ENCODE assay signal across 8 cellular contexts in genomic region chr1:156055343-156055645, GRCh38. TPM values are rescaled to one million over a fixed set of nuclear protein-coding genes. Genes with fewer than 3 reads are reported as not detected.
DNase-seq lines count a peak whose midpoint lies in the region; ATAC-seq and TF ChIP-seq lines count a peak whose summit lies in the region.

No MANE protein-coding gene starts in this region.

- no peaks in the 10 kb centered on the region for H3K36me3 ChIP-seq in mucosa of stomach (ENCODE audit: control insufficient read depth, insufficient read depth, low read length)

- peaks cover 28% of the 10 kb centered on the region for H3K4me1 Mint-ChIP-seq in stimulated activated naive CD8-positive, alpha-beta T cell treated with anti-CD3 and anti-CD28 coated beads, Interleukin-15, Interleukin-2, amounts not matched to agents 100 ng/mL and 50 ng/mL, for 24 hours (ENCODE audit: low read depth)

- peak overlapping the region; percentile 96 to 97 for H3K4me3 ChIP-seq in cardiac fibroblast (replicated peaks in 1 of 2; ENCODE audit: low read depth in 2 of 2, low read length in 2 of 2)
- peak overlapping the region; percentile 89 for H3K4me3 ChIP-seq in mucosa of stomach (ENCODE audit: low read length)

- in situ Hi-C loops in ACHN (cut with HindIII; ENCODE audit: low pct_ligation_motif_present, low pct_unique_long_range_greater_than_20kb, low sequenced_read_pairs): no loop called here

- no peaks in the 10 kb centered on the region for H3K9me3 Mint-ChIP-seq in stimulated activated naive CD8-positive, alpha-beta T cell treated with anti-CD3 and anti-CD28 coated beads, Interleukin-15, Interleukin-2, amounts not matched to agents 100 ng/mL and 50 ng/mL, for 24 hours

- peak overlapping the region; percentile 77 for H3K9ac ChIP-seq in mucosa of stomach (ENCODE audit: low read length)

- H3K9me3 ChIP-seq in mucosa of stomach (ENCODE audit: control insufficient read depth, low read length): no peaks in the 10 kb centered on the region

- peaks cover 1% of the 10 kb centered on the region for H3K36me3 Mint-ChIP-seq in stimulated activated naive CD8-positive, alpha-beta T cell treated with anti-CD3 and anti-CD28 coated beads, Interleukin-15, Interleukin-2, amounts not matched to agents 100 ng/mL and 50 ng/mL, for 24 hours (ENCODE audit: low read depth)

- TF ChIP-seq CTCF in cardiac fibroblast (IDR thresholded peaks at IDR 0.05; ENCODE audit: low read depth, low read length): no peak

- no peak for ATAC-seq in stimulated activated naive CD8-positive, alpha-beta T cell treated with anti-CD3 and anti-CD28 coated beads, Interleukin-15, Interleukin-2, amounts not matched to agents 100 U/mL and 50 U/mL, for 24 hours

- DNase-seq in stimulated activated naive CD8-positive, alpha-beta T cell treated with anti-CD3 and anti-CD28 coated beads, Interleukin-15, Interleukin-2, amounts not matched to agents 100 U/mL and 50 U/mL, for 24 hours: no peak
- DNase-seq in cardiac fibroblast (ENCODE audit: low read depth in 2 of 2) (no peak), SK-N-DZ (ENCODE audit: low spot score) (no peak), ACHN (no peak), NCI-H2081 treated with DMSO at 0.1 percent for 48 hours (lab: John Stamatoyannopoulos, UW) (no peak), NOMO-1 treated with DMSO at 0.1 percent for 48 hours (lab: John Stamatoyannopoulos, UW; ENCODE audit: unreplicated experiment) (no peak)

- H3K27me3 ChIP-seq in mucosa of stomach (ENCODE audit: control insufficient read depth, insufficient read depth, low read length): no peaks in the 10 kb centered on the region

- no peaks in the 10 kb centered on the region for H3K27me3 Mint-ChIP-seq in stimulated activated naive CD8-positive, alpha-beta T cell treated with anti-CD3 and anti-CD28 coated beads, Interleukin-15, Interleukin-2, amounts not matched to agents 100 ng/mL and 50 ng/mL, for 24 hours

- peak overlapping the region; percentile 98 for H3K27ac Mint-ChIP-seq in stimulated activated naive CD8-positive, alpha-beta T cell treated with anti-CD3 and anti-CD28 coated beads, Interleukin-15, Interleukin-2, amounts not matched to agents 100 ng/mL and 50 ng/mL, for 24 hours

- peaks cover 8% of the 10 kb centered on the region for H3K4me1 ChIP-seq in mucosa of stomach (ENCODE audit: control insufficient read depth, insufficient read depth, low read length)

- peak overlapping the region; percentile 94 for H3K4me3 Mint-ChIP-seq in stimulated activated naive CD8-positive, alpha-beta T cell treated with anti-CD3 and anti-CD28 coated beads, Interleukin-15, Interleukin-2, amounts not matched to agents 100 ng/mL and 50 ng/mL, for 24 hours

RNA-seq across cellular contexts. Expression of gene LAMTOR2, which starts 0.7 kb away (rescaled TPM):
- 43.7 and 52.4 TPM in 2 replicates for polyA plus RNA-seq in SK-N-DZ (2014; cell fraction: cytosol; rRNA removed)
- polyA plus RNA-seq in SK-N-DZ (2014; cell fraction: nucleus; rRNA removed): 21.0 and 33.7 TPM in 2 replicates

RNA-seq across cellular contexts. Expression of gene UBQLN4, which starts 1.7 kb away (rescaled TPM):
- polyA plus RNA-seq in SK-N-DZ (2014; cell fraction: cytosol; rRNA removed): 49.8 and 51.3 TPM in 2 replicates
- polyA plus RNA-seq in SK-N-DZ (2014; cell fraction: nucleus; rRNA removed): 78.6 and 82.4 TPM in 2 replicates

RNA-seq across cellular contexts. Expression of gene RAB25, which starts 5.7 kb away (rescaled TPM):
- polyA plus RNA-seq in SK-N-DZ (2014; cell fraction: cytosol; rRNA removed): 0.30 and 0.85 TPM in 2 replicates
- not detected in 2 replicates for polyA plus RNA-seq in SK-N-DZ (2014; cell fraction: nucleus; rRNA removed)

RNA-seq across cellular contexts. Expression of gene MEX3A, which starts 27.0 kb away (rescaled TPM):
- 52.8 and 57.8 TPM in 2 replicates for polyA plus RNA-seq in SK-N-DZ (2014; cell fraction: cytosol; rRNA removed)
- 24.5 and 43.5 TPM in 2 replicates for polyA plus RNA-seq in SK-N-DZ (2014; cell fraction: nucleus; rRNA removed)

RNA-seq across cellular contexts. Expression of gene SSR2, which starts 34.5 kb away (rescaled TPM):
- 313 and 427 TPM in 2 replicates for polyA plus RNA-seq in SK-N-DZ (2014; cell fraction: cytosol; rRNA removed)
- 175 and 241 TPM in 2 replicates for polyA plus RNA-seq in SK-N-DZ (2014; cell fraction: nucleus; rRNA removed)
